In the genomic region with DNA sequence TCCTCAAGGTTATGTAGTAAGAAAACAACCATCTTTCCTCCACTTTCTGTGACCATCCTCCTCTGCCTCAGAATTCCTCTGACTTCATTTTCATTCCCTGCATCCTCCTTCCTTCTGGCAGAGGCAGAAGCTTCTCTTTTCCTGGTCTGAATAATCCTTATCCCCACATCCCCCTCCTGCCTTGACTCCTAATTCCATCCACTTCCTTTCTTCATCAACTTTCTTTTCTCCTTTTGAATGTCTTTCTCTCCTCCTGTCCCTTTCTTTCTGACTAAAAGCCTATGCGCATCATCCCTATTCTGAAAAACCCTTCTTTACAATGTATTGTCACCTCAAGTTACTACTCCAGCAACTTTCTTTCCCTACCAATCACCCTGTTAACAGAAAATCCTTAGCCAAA, we compare ENCODE assay signal across 29 cellular contexts.
"Had no signal": no experiment of that assay in that cellular context is flagged by ENCODE, and none has a peak within 500 bp of the region (broad histone marks: within the 10 kb centered on the region; RNA-seq: fewer than 3 reads in every experiment).

No MANE protein-coding gene starts in this region.

- H3K27me3 ChIP-seq: breast epithelium, esophagus squamous epithelium, gastroesophageal sphincter, neutrophil, ovary, tibial nerve had no signal

- H3K9me3 Mint-ChIP-seq: endodermal cell; T-helper 2 cell treated with Interferon-gamma antibody and Interleukin-4, amounts not matched to agents 5 μg/mL and 100 μg/mL, for 36 hours had no signal

- DNase-seq: activated CD4-positive, alpha-beta T cell treated with anti-CD3 and anti-CD28 coated beads, Interleukin-2, amount 50 U/mL, for 1 hour; activated CD4-positive, CD25-positive, alpha-beta regulatory T cell treated with anti-CD3 and anti-CD28 coated beads, Interleukin-2, amount 50 U/mL, for 72 hours; activated CD8-positive, alpha-beta memory T cell treated with anti-CD3 and anti-CD28 coated beads for 24 hours; activated CD8-positive, alpha-beta memory T cell treated with anti-CD3 and anti-CD28 coated beads, Interleukin-2, amount 50 U/mL, for 4 hours; activated effector memory CD4-positive, alpha-beta T cell treated with anti-CD3 and anti-CD28 coated beads, Interleukin-2, amount 50 U/mL, for 16 hours; activated T-cell treated with anti-CD3 and anti-CD28 coated beads, Interleukin-2, amount 50 U/mL, for 48 hours; amniotic stem cell; endodermal cell; esophagus squamous epithelium; head of caudate nucleus; immature natural killer cell; mammary epithelial cell; natural killer cell; ovary; spleen; stimulated activated CD4-positive, alpha-beta T cell treated with anti-CD3 and anti-CD28 coated beads, Interleukin-4, amount 100 ng/mL, for 1 hour; stimulated activated naive CD4-positive, alpha-beta T cell treated with Interleukin-2 at 50 U/mL for 16 hours; T-cell had no signal

- H3K27ac Mint-ChIP-seq: activated naive CD8-positive, alpha-beta T cell; endodermal cell; immature natural killer cell; mesothelial cell of epicardium; natural killer cell; T-cell; T-helper 2 cell treated with Interferon-gamma antibody and Interleukin-4, amounts not matched to agents 5 μg/mL and 100 μg/mL, for 36 hours had no signal

- H3K4me1 Mint-ChIP-seq: immature natural killer cell, mesothelial cell of epicardium, natural killer cell, T-cell had no signal

- ATAC-seq: gastroesophageal sphincter, left lobe of liver, natural killer cell, T-cell had no signal

- H3K36me3 ChIP-seq: breast epithelium, esophagus squamous epithelium, gastroesophageal sphincter, neutrophil, ovary, prostate gland, spleen, tibial nerve had no signal

- H3K36me3 Mint-ChIP-seq: activated naive CD8-positive, alpha-beta T cell; immature natural killer cell; mesothelial cell of epicardium; natural killer cell; T-cell had no signal

- H3K27ac ChIP-seq: breast epithelium, coronary artery, esophagus squamous epithelium, gastroesophageal sphincter, neutrophil, ovary, prostate gland, spleen, tibial nerve, VCaP had no signal

- H3K4me3 ChIP-seq: breast epithelium, coronary artery, esophagus squamous epithelium, gastroesophageal sphincter, ovary, prostate gland, spleen, tibial nerve had no signal

- H3K4me1 ChIP-seq: breast epithelium, esophagus squamous epithelium, gastroesophageal sphincter, prostate gland, spleen, tibial nerve had no signal

- H3K9me3 ChIP-seq: breast epithelium, esophagus squamous epithelium, gastroesophageal sphincter, neutrophil, ovary, prostate gland had no signal

- H3K4me3 Mint-ChIP-seq: activated naive CD8-positive, alpha-beta T cell; endodermal cell; immature natural killer cell; mesothelial cell of epicardium; natural killer cell; T-cell; T-helper 2 cell treated with Interferon-gamma antibody and Interleukin-4, amounts not matched to agents 5 μg/mL and 100 μg/mL, for 36 hours had no signal
